In genomic region chr6:35737413-35738211, GRCh38 we compare ENCODE assay signal across 9 cellular contexts. TPM values are rescaled to one million over a fixed set of nuclear protein-coding genes. Genes with fewer than 3 reads are reported as not detected.
DNase-seq lines count a peak whose midpoint lies in the region; ATAC-seq, FAIRE-seq and TF ChIP-seq lines count a peak whose summit lies in the region.
"Had no signal": no experiment of that assay in that cellular context is flagged by ENCODE, and none has a peak within 500 bp of the region (broad histone marks: within the 10 kb centered on the region; RNA-seq: fewer than 3 reads in every experiment).

No MANE protein-coding gene starts in this region.

- no TSS peak for BruUV-seq in endothelial cell of umbilical vein (replicated peaks; lab: Mats Ljungman, UMichigan)

- H3K4me1 Mint-ChIP-seq in natural killer cell, result peaks cover 21 to 25% of the 10 kb centered on the region in 2 donors

- TF ChIP-seq CTCF in endothelial cell of umbilical vein (IDR thresholded peaks at IDR 0.05; ENCODE audit: extremely low read depth in 1 of 2, insufficient read depth in 1 of 2, low read depth in 1 of 2, low read length in 2 of 2) (peak; percentile 60 to 67), natural killer cell (IDR thresholded peaks at IDR 0.05) (peak; percentile 81)

- intact Hi-C loops in endothelial cell of umbilical vein (cut with micrococcal nuclease), result loop anchor here (1.0 to 10.0 kb wide), 7 partner anchors 53 to 443 kb away; partner anchors contain the start of gene DEF6
- intact Hi-C loops in natural killer cell (cut with micrococcal nuclease), result loop anchor here (1.0 to 5.0 kb wide), 4 partner anchors 154 to 440 kb away; partner anchors contain the start of genes DEF6 and PPARD

- POLR2A ChIA-PET in endothelial cell of umbilical vein (lab: Charles Lee), result interaction anchor here (0.6 to 1.0 kb wide), 2 partner anchors 53 to 219 kb away, joined by 3 read pairs; no protein-coding TSS in a partner anchor

- peak; percentile 79 to 82 (median 80) for ATAC-seq in natural killer cell
- no peak for ATAC-seq in HG03159 (IDR thresholded peaks at IDR 0.05; ENCODE audit: unreplicated experiment)
- ATAC-seq in GM18502 (IDR thresholded peaks at IDR 0.05; ENCODE audit: poor library complexity, unreplicated experiment), result no peak

- H3K9me3 Mint-ChIP-seq in natural killer cell, result no peaks in the 10 kb centered on the region

- TF ChIP-seq POLR2A in endothelial cell of umbilical vein (IDR thresholded peaks at IDR 0.05; ENCODE audit: low read depth, low read length), result no peak

- H3K9ac ChIP-seq in endothelial cell of umbilical vein (replicated peaks; ENCODE audit: extremely low read depth, insufficient read depth, low read length), result no peak overlapping the region

- H3K27me3 Mint-ChIP-seq in natural killer cell (ENCODE audit: low read depth in 2 of 2), result no peaks in the 10 kb centered on the region

- no peaks in the 10 kb centered on the region for H3K79me2 ChIP-seq in endothelial cell of umbilical vein (ENCODE audit: control insufficient read depth, insufficient read depth, low read length)

- H3K36me3 ChIP-seq in endothelial cell of umbilical vein (ENCODE audit: control insufficient read depth in 2 of 2, extremely low read depth in 1 of 2, insufficient read depth in 2 of 2, low read length in 2 of 2), result no peaks in the 10 kb centered on the region

- H3K4me3 Mint-ChIP-seq in natural killer cell, result peak overlapping the region; percentile 35

- H3K27ac Mint-ChIP-seq in natural killer cell, result peak overlapping the region; percentile 42 to 80

- no peaks in the 10 kb centered on the region for H3K36me3 Mint-ChIP-seq in natural killer cell

- peaks cover 8% of the 10 kb centered on the region for H3K4me1 ChIP-seq in endothelial cell of umbilical vein (ENCODE audit: control insufficient read depth, extremely low read depth, insufficient read depth, low read length)

- H3K27ac ChIP-seq in endothelial cell of umbilical vein (ENCODE audit: insufficient read depth, low read depth, low read length), result no peak overlapping the region

- no peaks in the 10 kb centered on the region for H4K20me1 ChIP-seq in endothelial cell of umbilical vein (replicated peaks; ENCODE audit: control insufficient read depth, extremely low read depth, insufficient read depth, low read length)

- FAIRE-seq in GM18507 (lab: Jason Lieb, UNC) (peak; percentile 77), endothelial cell of umbilical vein (lab: Jason Lieb, UNC) (peak; percentile 62)
- FAIRE-seq: islet of Langerhans had no signal

- H3K9me1 ChIP-seq in endothelial cell of umbilical vein (replicated peaks; ENCODE audit: control insufficient read depth, extremely low read depth, insufficient read depth, low read length), result no peaks in the 10 kb centered on the region

- no peak overlapping the region for H3K4me2 ChIP-seq in endothelial cell of umbilical vein (ENCODE audit: insufficient read depth, low read length)

- H2AFZ ChIP-seq in endothelial cell of umbilical vein (ENCODE audit: low read depth, low read length), result peak overlapping the region; percentile 8

- dilution Hi-C loops in endothelial cell of umbilical vein (cut with MboI; ENCODE audit: extremely low pct_ligation_motif_present, low sequenced_read_pairs), result no loop called here

- no peak overlapping the region for H3K4me3 ChIP-seq in endothelial cell of umbilical vein (replicated peaks in 1 of 3; ENCODE audit: insufficient read depth in 1 of 3, low read depth in 1 of 3, low read length in 3 of 3)

- CTCF ChIA-PET in endothelial cell of umbilical vein (lab: Charles Lee), result interaction anchor here (0.6 to 7.9 kb wide), 56 partner anchors 10 to 441 kb away, joined by 3 to 252 read pairs (median 8); partner anchors contain the start of genes DEF6, FANCE and FKBP5

- no peaks in the 10 kb centered on the region for H3K9me3 ChIP-seq in endothelial cell of umbilical vein (replicated peaks; ENCODE audit: control insufficient read depth, insufficient read depth, low read length)

- DNase-seq in AG20443 (ENCODE audit: low spot score), result peak; percentile 86
- DNase-seq in GM18507 (ENCODE audit: extremely low spot score, insufficient read length, low read depth), result no peak
- DNase-seq in NCI-H1930 (lab: John Stamatoyannopoulos, UW), result peak; percentile 37 to 47
- peak; percentile 80 for DNase-seq in SW480 (ENCODE audit: low spot score)
- DNase-seq in endothelial cell of umbilical vein (ENCODE audit: low read depth, low spot score), result peak; percentile 77
- DNase-seq in natural killer cell, result no peak

- no peaks in the 10 kb centered on the region for H3K27me3 ChIP-seq in endothelial cell of umbilical vein (ENCODE audit: control insufficient read depth in 2 of 2, insufficient read depth in 2 of 2, low read length in 2 of 2)

TF ChIP-seq in endothelial cell of umbilical vein, 7 proteins besides CTCF, POLR2A, EP300 and RAD21:
- TF ChIP-seq EZH2 (IDR thresholded peaks at IDR 0.05; ENCODE audit: borderline replicate concordance, low read depth, low read length, severe bottlenecking) (no peak), JUN (IDR thresholded peaks at IDR 0.05; ENCODE audit: borderline replicate concordance, insufficient read depth, insufficient read length, low read depth) (no peak), FOS (IDR thresholded peaks at IDR 0.05; ENCODE audit: borderline replicate concordance, insufficient read depth, low read length) (no peak), POLR2AphosphoS5 (IDR thresholded peaks at IDR 0.05; ENCODE audit: insufficient read depth, low read depth, low read length) (no peak), GATA2 (IDR thresholded peaks at IDR 0.05; ENCODE audit: insufficient read depth, insufficient read length, low read depth, low read length) (no peak), MYC (IDR thresholded peaks at IDR 0.05; ENCODE audit: low read depth, low read length) (no peak)

RNA-seq across cellular contexts. Expression of gene ARMC12, which starts 0.8 kb away (rescaled TPM):
- total RNA-seq in endothelial cell of umbilical vein, result 0.90 and 0.91 TPM in 2 replicates
- polyA plus RNA-seq in endothelial cell of umbilical vein, result 1.9 and 2.1 TPM in 2 replicates
- polyA plus RNA-seq in endothelial cell of umbilical vein (2011; cell fraction: cytosol; rRNA removed), result 0.59 and 0.68 TPM in 2 replicates
- polyA plus RNA-seq in endothelial cell of umbilical vein (2011; cell fraction: nucleus; rRNA removed), result 6.1 and 8.3 TPM in 2 replicates
- 0.72 and 0.91 TPM in 2 replicates for polyA plus RNA-seq in endothelial cell of umbilical vein (2012)
- 0.36 and 1.00 TPM in 2 replicates for polyA minus RNA-seq in endothelial cell of umbilical vein
- polyA minus RNA-seq in endothelial cell of umbilical vein (2011; cell fraction: cytosol; rRNA and poly(A)+ RNA removed), result not detected
- polyA minus RNA-seq in endothelial cell of umbilical vein (2011; cell fraction: nucleus; rRNA and poly(A)+ RNA removed), result 1.1 TPM in 1 of 2 replicates, not detected in the other
- 1 to 10 TPM in 1 of 3 donors, under 1 TPM in 2; 0.59 to 1.5 (median 0.64) TPM for total RNA-seq in natural killer cell

RNA-seq across cellular contexts. Expression of gene CLPSL2, which starts 38.8 kb away (rescaled TPM):
- total RNA-seq in endothelial cell of umbilical vein, result not detected in 2 replicates
- polyA plus RNA-seq in endothelial cell of umbilical vein, result not detected in 2 replicates
- polyA plus RNA-seq in endothelial cell of umbilical vein (2011; cell fraction: cytosol; rRNA removed), result not detected in 2 replicates
- not detected in 2 replicates for polyA plus RNA-seq in endothelial cell of umbilical vein (2011; cell fraction: nucleus; rRNA removed)
- polyA plus RNA-seq in endothelial cell of umbilical vein (2012), result not detected in 2 replicates
- not detected in 2 replicates for polyA minus RNA-seq in endothelial cell of umbilical vein
- not detected for polyA minus RNA-seq in endothelial cell of umbilical vein (2011; cell fraction: cytosol; rRNA and poly(A)+ RNA removed)
- polyA minus RNA-seq in endothelial cell of umbilical vein (2011; cell fraction: nucleus; rRNA and poly(A)+ RNA removed), result not detected in 2 replicates
- total RNA-seq in natural killer cell, result not detected

RNA-seq across cellular contexts. Expression of gene CLPSL1, which starts 43.2 kb away (rescaled TPM):
- total RNA-seq in endothelial cell of umbilical vein, result not detected in 2 replicates
- not detected in 2 replicates for polyA plus RNA-seq in endothelial cell of umbilical vein
- not detected in 2 replicates for polyA plus RNA-seq in endothelial cell of umbilical vein (2011; cell fraction: cytosol; rRNA removed)
- not detected in 2 replicates for polyA plus RNA-seq in endothelial cell of umbilical vein (2011; cell fraction: nucleus; rRNA removed)
- polyA plus RNA-seq in endothelial cell of umbilical vein (2012), result not detected in 2 replicates
- polyA minus RNA-seq in endothelial cell of umbilical vein, result not detected in 2 replicates
- not detected for polyA minus RNA-seq in endothelial cell of umbilical vein (2011; cell fraction: cytosol; rRNA and poly(A)+ RNA removed)
- polyA minus RNA-seq in endothelial cell of umbilical vein (2011; cell fraction: nucleus; rRNA and poly(A)+ RNA removed), result not detected in 2 replicates
- total RNA-seq in natural killer cell, result not detected

RNA-seq across cellular contexts. Expression of gene FKBP5, which starts 48.9 kb away (rescaled TPM):
- 56.8 and 70.6 TPM in 2 replicates for total RNA-seq in endothelial cell of umbilical vein
- 11.4 and 16.7 TPM in 2 replicates for polyA plus RNA-seq in endothelial cell of umbilical vein
- 25.2 and 28.8 TPM in 2 replicates for polyA plus RNA-seq in endothelial cell of umbilical vein (2011; cell fraction: cytosol; rRNA removed)
- polyA plus RNA-seq in endothelial cell of umbilical vein (2011; cell fraction: nucleus; rRNA removed), result 21.3 and 25.5 TPM in 2 replicates
- polyA plus RNA-seq in endothelial cell of umbilical vein (2012), result 45.7 and 53.5 TPM in 2 replicates
- 16.7 and 19.6 TPM in 2 replicates for polyA minus RNA-seq in endothelial cell of umbilical vein
- polyA minus RNA-seq in endothelial cell of umbilical vein (2011; cell fraction: cytosol; rRNA and poly(A)+ RNA removed), result 6.9 TPM
- 14.3 and 19.4 TPM in 2 replicates for polyA minus RNA-seq in endothelial cell of umbilical vein (2011; cell fraction: nucleus; rRNA and poly(A)+ RNA removed)
- 10 to 100 TPM; 15.5 to 30.2 (median 27.3) TPM for total RNA-seq in natural killer cell

RNA-seq across cellular contexts. Expression of gene CLPS, which starts 59.5 kb away (rescaled TPM):
- total RNA-seq in endothelial cell of umbilical vein (not detected in 2 replicates), natural killer cell (not detected)
- polyA plus RNA-seq in endothelial cell of umbilical vein, result not detected in 2 replicates
- polyA plus RNA-seq in endothelial cell of umbilical vein (2011; cell fraction: cytosol; rRNA removed), result not detected in 2 replicates
- polyA plus RNA-seq in endothelial cell of umbilical vein (2011; cell fraction: nucleus; rRNA removed), result not detected in 2 replicates
- not detected in 2 replicates for polyA plus RNA-seq in endothelial cell of umbilical vein (2012)
- polyA minus RNA-seq in endothelial cell of umbilical vein, result not detected in 2 replicates
- polyA minus RNA-seq in endothelial cell of umbilical vein (2011; cell fraction: cytosol; rRNA and poly(A)+ RNA removed), result not detected
- not detected in 2 replicates for polyA minus RNA-seq in endothelial cell of umbilical vein (2011; cell fraction: nucleus; rRNA and poly(A)+ RNA removed)

Comparison
In these comparisons a context has a peak if more than half of its experiments do, and no peak if none do; other contexts are left out.
1. DNase-seq: peak in AG20443 (single experiment), NCI-H1930 (2 of 2), SW480 (single experiment) and endothelial cell of umbilical vein (single experiment); none in GM18507 (single experiment) and natural killer cell (single experiment).
2. ATAC-seq: peak in natural killer cell (3 of 3); none in HG03159 (single experiment) and GM18502 (single experiment).